In the genomic region with DNA sequence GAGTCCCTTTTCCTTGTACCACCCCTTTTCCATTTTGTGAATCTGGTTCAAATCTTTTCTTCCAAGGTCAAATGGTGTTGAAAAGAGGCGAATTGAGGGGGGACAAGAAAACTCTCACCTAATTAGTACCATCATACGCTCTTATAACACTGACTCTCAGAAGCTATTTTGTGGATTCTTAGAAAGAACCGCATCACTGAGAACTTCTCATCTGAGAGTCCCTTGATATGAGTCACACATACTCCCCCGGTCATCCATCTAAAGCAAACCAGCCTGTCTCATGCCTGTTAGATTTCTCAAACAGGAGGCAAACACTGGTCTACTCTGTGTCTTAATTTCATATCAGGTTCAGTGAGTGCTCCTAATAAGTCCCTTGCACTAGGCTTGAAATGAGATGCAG, we compare ENCODE assay signal across 1 cellular context.
TF ChIP-seq lines count a peak whose summit lies in the region.

No MANE protein-coding gene starts in this region.

TF ChIP-seq in SK-N-SH treated with all-trans-retinoic acid at 6 μM for 48 hours, 23 proteins besides CTCF, POLR2A, EP300 and RAD21 (continued from another document):
- no peak for TF ChIP-seq TSHZ2 (CRISPR knock-in tag; IDR thresholded peaks at IDR 0.05)
